ENCODE assay signal across 2 cellular contexts in the genomic region with DNA sequence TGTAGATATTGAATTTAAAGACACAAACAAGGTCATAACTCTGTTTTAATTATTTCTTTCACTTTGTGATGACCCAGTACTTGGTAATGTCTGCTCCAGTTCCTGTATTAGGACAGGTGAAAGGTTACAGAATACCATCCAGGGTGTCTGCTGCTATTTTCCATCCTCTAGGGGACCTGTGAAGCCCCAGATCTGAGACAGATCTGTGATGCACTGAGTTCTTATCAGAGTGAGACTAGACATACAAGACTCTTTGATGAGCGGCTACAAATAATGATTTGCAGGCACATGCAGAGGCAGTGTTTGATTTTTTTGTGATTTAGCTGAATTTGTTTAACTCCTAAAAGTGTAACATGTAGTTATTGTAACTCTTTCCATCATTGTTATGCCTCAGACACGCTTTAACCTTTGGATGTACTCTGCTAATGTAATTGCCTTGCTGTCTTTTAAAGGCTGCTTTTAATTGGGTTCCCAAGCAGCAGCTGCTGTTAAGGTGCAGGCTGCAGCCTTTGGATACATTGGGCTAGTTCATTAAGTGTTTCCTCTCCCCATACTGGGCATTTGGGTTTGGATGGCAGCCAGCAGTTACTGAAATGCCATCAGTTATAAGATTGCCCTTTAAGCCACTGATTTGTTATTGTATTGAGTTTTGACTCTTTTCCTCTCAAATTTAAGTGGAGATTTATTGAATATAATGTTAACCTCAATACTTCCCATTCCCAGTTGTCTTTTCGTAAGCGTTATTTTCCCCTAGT.
TF ChIP-seq lines count a peak whose summit lies in the region.

No MANE protein-coding gene starts in this region.

TF ChIP-seq in IMR-90, 13 proteins besides CTCF, POLR2A, EP300 and RAD21:
- no peak for TF ChIP-seq MAZ (IDR thresholded peaks at IDR 0.05; ENCODE audit: borderline replicate concordance, low read depth, low read length)
- TF ChIP-seq, protein P1, sequence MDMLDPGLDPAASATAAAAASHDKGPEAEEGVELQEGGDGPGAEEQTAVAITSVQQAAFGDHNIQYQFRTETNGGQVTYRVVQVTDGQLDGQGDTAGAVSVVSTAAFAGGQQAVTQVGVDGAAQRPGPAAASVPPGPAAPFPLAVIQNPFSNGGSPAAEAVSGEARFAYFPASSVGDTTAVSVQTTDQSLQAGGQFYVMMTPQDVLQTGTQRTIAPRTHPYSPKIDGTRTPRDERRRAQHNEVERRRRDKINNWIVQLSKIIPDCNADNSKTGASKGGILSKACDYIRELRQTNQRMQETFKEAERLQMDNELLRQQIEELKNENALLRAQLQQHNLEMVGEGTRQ (IDR thresholded peaks at IDR 0.05; ENCODE audit: low read depth, low read length), result no peak

TF ChIP-seq in SK-N-SH, 30 proteins besides CTCF, POLR2A, EP300 and RAD21:
- TF ChIP-seq FOSL2 (IDR thresholded peaks at IDR 0.05; ENCODE audit: borderline replicate concordance, low read depth) (no peak), JUND (IDR thresholded peaks at IDR 0.05) (no peak), NRF1 (IDR thresholded peaks at IDR 0.05; ENCODE audit: low read depth, low read length) (no peak), FOXJ3 (CRISPR knock-in tag; IDR thresholded peaks at IDR 0.05) (no peak), EZH2phosphoT487 (IDR thresholded peaks at IDR 0.05; ENCODE audit: borderline replicate concordance, low read depth) (no peak), POLR2AphosphoS5 (IDR thresholded peaks at IDR 0.05; ENCODE audit: low read depth, low read length) (no peak), CHD2 (IDR thresholded peaks at IDR 0.05; ENCODE audit: low read length, partially characterized antibody) (no peak), SMC3 (IDR thresholded peaks at IDR 0.05; ENCODE audit: low read depth, low read length) (no peak), RXRA (IDR thresholded peaks at IDR 0.05; ENCODE audit: borderline replicate concordance, low read depth) (no peak)
- TF ChIP-seq, protein P2, sequence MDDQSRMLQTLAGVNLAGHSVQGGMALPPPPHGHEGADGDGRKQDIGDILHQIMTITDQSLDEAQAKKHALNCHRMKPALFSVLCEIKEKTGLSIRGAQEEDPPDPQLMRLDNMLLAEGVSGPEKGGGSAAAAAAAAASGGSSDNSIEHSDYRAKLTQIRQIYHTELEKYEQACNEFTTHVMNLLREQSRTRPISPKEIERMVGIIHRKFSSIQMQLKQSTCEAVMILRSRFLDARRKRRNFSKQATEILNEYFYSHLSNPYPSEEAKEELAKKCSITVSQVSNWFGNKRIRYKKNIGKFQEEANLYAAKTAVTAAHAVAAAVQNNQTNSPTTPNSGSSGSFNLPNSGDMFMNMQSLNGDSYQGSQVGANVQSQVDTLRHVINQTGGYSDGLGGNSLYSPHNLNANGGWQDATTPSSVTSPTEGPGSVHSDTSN (IDR thresholded peaks at IDR 0.05), result no peak
- TF ChIP-seq, protein P3, sequence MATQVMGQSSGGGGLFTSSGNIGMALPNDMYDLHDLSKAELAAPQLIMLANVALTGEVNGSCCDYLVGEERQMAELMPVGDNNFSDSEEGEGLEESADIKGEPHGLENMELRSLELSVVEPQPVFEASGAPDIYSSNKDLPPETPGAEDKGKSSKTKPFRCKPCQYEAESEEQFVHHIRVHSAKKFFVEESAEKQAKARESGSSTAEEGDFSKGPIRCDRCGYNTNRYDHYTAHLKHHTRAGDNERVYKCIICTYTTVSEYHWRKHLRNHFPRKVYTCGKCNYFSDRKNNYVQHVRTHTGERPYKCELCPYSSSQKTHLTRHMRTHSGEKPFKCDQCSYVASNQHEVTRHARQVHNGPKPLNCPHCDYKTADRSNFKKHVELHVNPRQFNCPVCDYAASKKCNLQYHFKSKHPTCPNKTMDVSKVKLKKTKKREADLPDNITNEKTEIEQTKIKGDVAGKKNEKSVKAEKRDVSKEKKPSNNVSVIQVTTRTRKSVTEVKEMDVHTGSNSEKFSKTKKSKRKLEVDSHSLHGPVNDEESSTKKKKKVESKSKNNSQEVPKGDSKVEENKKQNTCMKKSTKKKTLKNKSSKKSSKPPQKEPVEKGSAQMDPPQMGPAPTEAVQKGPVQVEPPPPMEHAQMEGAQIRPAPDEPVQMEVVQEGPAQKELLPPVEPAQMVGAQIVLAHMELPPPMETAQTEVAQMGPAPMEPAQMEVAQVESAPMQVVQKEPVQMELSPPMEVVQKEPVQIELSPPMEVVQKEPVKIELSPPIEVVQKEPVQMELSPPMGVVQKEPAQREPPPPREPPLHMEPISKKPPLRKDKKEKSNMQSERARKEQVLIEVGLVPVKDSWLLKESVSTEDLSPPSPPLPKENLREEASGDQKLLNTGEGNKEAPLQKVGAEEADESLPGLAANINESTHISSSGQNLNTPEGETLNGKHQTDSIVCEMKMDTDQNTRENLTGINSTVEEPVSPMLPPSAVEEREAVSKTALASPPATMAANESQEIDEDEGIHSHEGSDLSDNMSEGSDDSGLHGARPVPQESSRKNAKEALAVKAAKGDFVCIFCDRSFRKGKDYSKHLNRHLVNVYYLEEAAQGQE (IDR thresholded peaks at IDR 0.05; ENCODE audit: low read depth, low read length), result no peak
